In genomic region chr3:138205527-138205926, GRCh38 we compare ENCODE assay signal across 1 cellular context.
TF ChIP-seq lines count a peak whose summit lies in the region.

No MANE protein-coding gene starts in this region.

TF ChIP-seq in IMR-90, 13 proteins besides CTCF, POLR2A, EP300 and RAD21 (continued from another document):
- TF ChIP-seq, protein P1, sequence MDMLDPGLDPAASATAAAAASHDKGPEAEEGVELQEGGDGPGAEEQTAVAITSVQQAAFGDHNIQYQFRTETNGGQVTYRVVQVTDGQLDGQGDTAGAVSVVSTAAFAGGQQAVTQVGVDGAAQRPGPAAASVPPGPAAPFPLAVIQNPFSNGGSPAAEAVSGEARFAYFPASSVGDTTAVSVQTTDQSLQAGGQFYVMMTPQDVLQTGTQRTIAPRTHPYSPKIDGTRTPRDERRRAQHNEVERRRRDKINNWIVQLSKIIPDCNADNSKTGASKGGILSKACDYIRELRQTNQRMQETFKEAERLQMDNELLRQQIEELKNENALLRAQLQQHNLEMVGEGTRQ (IDR thresholded peaks at IDR 0.05; ENCODE audit: low read depth, low read length) = no peak
- TF ChIP-seq MXI1 (IDR thresholded peaks at IDR 0.05; ENCODE audit: borderline replicate concordance, low read depth, low read length) = no peak
